In genomic region chr10:4082851-4083250, GRCh38 we compare ENCODE assay signal across 16 cellular contexts.
DNase-seq lines count a peak whose midpoint lies in the region; ATAC-seq, FAIRE-seq and TF ChIP-seq lines count a peak whose summit lies in the region.
"Had no signal": no experiment of that assay in that cellular context is flagged by ENCODE, and none has a peak within 500 bp of the region (broad histone marks: within the 10 kb centered on the region; RNA-seq: fewer than 3 reads in every experiment).

No MANE protein-coding gene starts in this region.

- H3K4ac ChIP-seq in neuronal stem cell (ENCODE audit: low read length): no peak overlapping the region

- H4K20me1 ChIP-seq in fibroblast of lung (ENCODE audit: control insufficient read depth, extremely low read depth, insufficient read depth, low read length): no peaks in the 10 kb centered on the region

- H3K4me3 ChIP-seq in fibroblast of lung (replicated peaks in 1 of 4; ENCODE audit: control extremely low read depth in 1 of 4, insufficient read depth in 1 of 4, low read depth in 3 of 4, low read length in 4 of 4): no peak overlapping the region
- no peak overlapping the region for H3K4me3 ChIP-seq in neuronal stem cell (ENCODE audit: low read length in 2 of 2)

- H3K27me3 ChIP-seq in fibroblast of lung (ENCODE audit: control insufficient read depth, insufficient read depth, low read length) (no peaks in the 10 kb centered on the region), neuronal stem cell (ENCODE audit: control insufficient read depth in 3 of 3, insufficient read depth in 3 of 3, low read depth in 1 of 3, low read length in 3 of 3) (no peaks in the 10 kb centered on the region)

- H3K18ac ChIP-seq in neuronal stem cell (ENCODE audit: low read length): no peak overlapping the region

- peak overlapping the region; percentile 7 for H2BK12ac ChIP-seq in neuronal stem cell (ENCODE audit: low read length)

- no peak overlapping the region for H3K14ac ChIP-seq in neuronal stem cell (ENCODE audit: low read length)

- H3K9ac ChIP-seq in fibroblast of lung (ENCODE audit: insufficient read depth, low read length) (no peak overlapping the region), neuronal stem cell (ENCODE audit: low read depth, low read length, poor library complexity) (no peak overlapping the region)

- DNase-seq in A172 (ENCODE audit: low spot score) (peak; percentile 39), fibroblast of lung (ENCODE audit: low read depth in 2 of 2) (peak; percentile 47 to 82), neuronal stem cell (ENCODE audit: low spot score) (no peak), HTR-8/SVneo (ENCODE audit: insufficient read length, low spot score) (no peak), SHP77 treated with DMSO at 0.1 percent for 48 hours (lab: John Stamatoyannopoulos, UW) (no peak)
- DNase-seq: activated CD4-positive, alpha-beta T cell treated with anti-CD3 and anti-CD28 coated beads for 48 hours; activated T-cell treated with anti-CD3 and anti-CD28 coated beads, Interleukin-2, amount 50 U/mL, for 48 hours; amniotic stem cell; Calu3; head of caudate nucleus; NCI-H1048; nephron progenitor cell; OCI-M1 had no signal

- no peak overlapping the region for H2AK5ac ChIP-seq in neuronal stem cell (ENCODE audit: low read depth, low read length)

- no peak for TF ChIP-seq CTCF in fibroblast of lung (conservative IDR thresholded peaks at IDR 0.05 in 1 of 2, IDR thresholded peaks at IDR 0.05 in 1 of 2; ENCODE audit: low read depth in 1 of 2, low read length in 2 of 2)

- ATAC-seq in SK-N-SH treated with all-trans-retinoic acid at 6 μM for 48 hours: peak; percentile 64
- ATAC-seq in GM18520 (IDR thresholded peaks at IDR 0.05; ENCODE audit: unreplicated experiment): no peak
- ATAC-seq in GM19455 (IDR thresholded peaks at IDR 0.05; ENCODE audit: unreplicated experiment): no peak

- H3K9me3 ChIP-seq in fibroblast of lung (ENCODE audit: control insufficient read depth, insufficient read depth, low read depth, low read length): no peaks in the 10 kb centered on the region
- no peaks in the 10 kb centered on the region for H3K9me3 ChIP-seq in neuronal stem cell (replicated peaks in 1 of 2; ENCODE audit: control insufficient read depth in 2 of 2, insufficient read depth in 1 of 2, low read depth in 1 of 2, low read length in 2 of 2)

- no peak overlapping the region for H4K91ac ChIP-seq in neuronal stem cell (ENCODE audit: low read depth, low read length, poor library complexity)

- H3K4me1 ChIP-seq in fibroblast of lung (ENCODE audit: control insufficient read depth, extremely low read depth, insufficient read depth, low read length) (peaks cover 10% of the 10 kb centered on the region), neuronal stem cell (ENCODE audit: control insufficient read depth in 2 of 2, insufficient read depth in 1 of 2, low read depth in 1 of 2, low read length in 2 of 2) (peaks cover 2 to 7% of the 10 kb centered on the region in 2 donors)

- no peak for FAIRE-seq in HTR-8/SVneo (lab: Jason Lieb, UNC)

- no peak overlapping the region for H2BK5ac ChIP-seq in neuronal stem cell (ENCODE audit: low read length)

- no peak overlapping the region for H3K23ac ChIP-seq in neuronal stem cell (ENCODE audit: low read depth, low read length, poor library complexity)

- no peak overlapping the region for H3K27ac ChIP-seq in fibroblast of lung (ENCODE audit: insufficient read depth, low read length)
- no peak overlapping the region for H3K27ac ChIP-seq in neuronal stem cell (replicated peaks; ENCODE audit: low read length)

- no CpG with 5 or more reads among the region's 1 CpG for WGBS in neuronal stem cell (ENCODE audit: extremely low coverage in 2 of 2, insufficient read length in 2 of 2, insufficient replicate concordance in 1 of 2), 2 donors

- H2AFZ ChIP-seq in fibroblast of lung (ENCODE audit: low read length) (no peak overlapping the region), neuronal stem cell (ENCODE audit: low read length) (no peak overlapping the region)

- no peaks in the 10 kb centered on the region for H3K36me3 ChIP-seq in fibroblast of lung (ENCODE audit: control insufficient read depth, insufficient read depth, low read length)
- no peaks in the 10 kb centered on the region for H3K36me3 ChIP-seq in neuronal stem cell (replicated peaks in 1 of 2; ENCODE audit: control insufficient read depth in 2 of 2, insufficient read depth in 2 of 2, low read length in 2 of 2)

- H2BK15ac ChIP-seq in neuronal stem cell (ENCODE audit: low read length): no peak overlapping the region

- no peaks in the 10 kb centered on the region for H3K79me1 ChIP-seq in neuronal stem cell (ENCODE audit: low read depth, low read length)

- H3K4me2 ChIP-seq in fibroblast of lung (ENCODE audit: extremely low read depth, insufficient read depth, low read length): no peak overlapping the region
- no peak overlapping the region for H3K4me2 ChIP-seq in neuronal stem cell (ENCODE audit: insufficient read depth, low read length, poor library complexity, severe bottlenecking)

- no peak overlapping the region for H4K8ac ChIP-seq in neuronal stem cell (ENCODE audit: low read depth, low read length)

- H2BK120ac ChIP-seq in neuronal stem cell (ENCODE audit: low read depth, low read length): no peak overlapping the region

- no peaks in the 10 kb centered on the region for H3K79me2 ChIP-seq in fibroblast of lung (ENCODE audit: control insufficient read depth, insufficient read depth, low read length)

TF ChIP-seq in SK-N-SH treated with all-trans-retinoic acid at 6 μM for 48 hours, 23 proteins besides CTCF, POLR2A, EP300 and RAD21:
- TF ChIP-seq ZNF70 (CRISPR knock-in tag; IDR thresholded peaks at IDR 0.05) (peak; percentile 69), CSDC2 (CRISPR knock-in tag; IDR thresholded peaks at IDR 0.05) (no peak)
TF ChIP-seq in SK-N-SH treated with all-trans-retinoic acid at 6 μM for 48 hours: peak in this region for 1.

Comparison
In these comparisons a context has a peak if more than half of its experiments do, and no peak if none do; other contexts are left out.
1. DNase-seq: peak in A172 (single experiment) and fibroblast of lung (2 of 2); none in neuronal stem cell (single experiment), HTR-8/SVneo (single experiment) and SHP77 treated with DMSO at 0.1 percent for 48 hours (single experiment).